In genomic region chr1:109104364-109105151, GRCh38 we compare ENCODE assay signal across 3 cellular contexts.
TF ChIP-seq lines count a peak whose summit lies in the region.

No MANE protein-coding gene starts in this region.

TF ChIP-seq in IMR-90, 13 proteins besides CTCF, POLR2A, EP300 and RAD21:
- peak; percentile 94 for TF ChIP-seq CEBPB (IDR thresholded peaks at IDR 0.05; ENCODE audit: low read depth, low read length)
- no peak for TF ChIP-seq ELK1 (IDR thresholded peaks at IDR 0.05; ENCODE audit: borderline replicate concordance, low read depth, low read length)
TF ChIP-seq in IMR-90: peak in this region for 1.

TF ChIP-seq in GM12878, 131 proteins besides CTCF, POLR2A, EP300 and RAD21:
- TF ChIP-seq PAX8 (IDR thresholded peaks at IDR 0.05) (peak; percentile 23; the same call in 1 of the 2 replicates), BCL3 (IDR thresholded peaks at IDR 0.05; ENCODE audit: borderline replicate concordance, insufficient read depth, low read depth, low read length, poor library complexity, severe bottlenecking) (peak; percentile 7), STAT1 (conservative IDR thresholded peaks at IDR 0.05) (no peak)
TF ChIP-seq in GM12878: peak in this region for 2.

TF ChIP-seq in SK-N-SH treated with all-trans-retinoic acid at 6 μM for 48 hours, 23 proteins besides CTCF, POLR2A, EP300 and RAD21:
- no peak for TF ChIP-seq BACH2 (CRISPR knock-in tag; IDR thresholded peaks at IDR 0.05; ENCODE audit: borderline replicate concordance)
- TF ChIP-seq ZNF8 (CRISPR knock-in tag; IDR thresholded peaks at IDR 0.05), result no peak
- no peak for TF ChIP-seq ARNTL (CRISPR knock-in tag; IDR thresholded peaks at IDR 0.05; ENCODE audit: borderline replicate concordance, low read depth)
